Comparison of ENCODE assay signal across 1 cellular context in the genomic region with DNA sequence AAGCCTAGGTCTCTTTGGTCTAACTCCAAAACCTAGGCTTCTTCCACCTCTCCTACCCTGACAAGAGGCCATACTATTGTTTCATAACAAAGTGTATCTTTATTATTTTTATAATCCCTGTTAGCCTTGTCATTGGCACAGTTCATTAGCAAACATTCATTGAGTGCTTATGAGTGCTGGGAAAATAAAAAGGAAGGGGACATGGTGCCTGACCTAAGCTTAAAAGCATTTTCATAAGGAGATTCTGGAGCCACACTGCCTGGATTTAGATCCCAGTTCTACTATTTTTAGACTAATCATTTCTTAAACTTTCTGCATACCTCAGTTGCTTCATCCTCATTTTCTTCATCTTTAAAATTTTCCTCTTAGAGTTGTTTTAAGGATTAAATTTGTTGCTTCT.
TF ChIP-seq lines count a peak whose summit lies in the region.

No MANE protein-coding gene starts in this region.

TF ChIP-seq in GM23338, 12 proteins besides CTCF, POLR2A, EP300 and RAD21 (continued from another document):
- TF ChIP-seq, protein P1, sequence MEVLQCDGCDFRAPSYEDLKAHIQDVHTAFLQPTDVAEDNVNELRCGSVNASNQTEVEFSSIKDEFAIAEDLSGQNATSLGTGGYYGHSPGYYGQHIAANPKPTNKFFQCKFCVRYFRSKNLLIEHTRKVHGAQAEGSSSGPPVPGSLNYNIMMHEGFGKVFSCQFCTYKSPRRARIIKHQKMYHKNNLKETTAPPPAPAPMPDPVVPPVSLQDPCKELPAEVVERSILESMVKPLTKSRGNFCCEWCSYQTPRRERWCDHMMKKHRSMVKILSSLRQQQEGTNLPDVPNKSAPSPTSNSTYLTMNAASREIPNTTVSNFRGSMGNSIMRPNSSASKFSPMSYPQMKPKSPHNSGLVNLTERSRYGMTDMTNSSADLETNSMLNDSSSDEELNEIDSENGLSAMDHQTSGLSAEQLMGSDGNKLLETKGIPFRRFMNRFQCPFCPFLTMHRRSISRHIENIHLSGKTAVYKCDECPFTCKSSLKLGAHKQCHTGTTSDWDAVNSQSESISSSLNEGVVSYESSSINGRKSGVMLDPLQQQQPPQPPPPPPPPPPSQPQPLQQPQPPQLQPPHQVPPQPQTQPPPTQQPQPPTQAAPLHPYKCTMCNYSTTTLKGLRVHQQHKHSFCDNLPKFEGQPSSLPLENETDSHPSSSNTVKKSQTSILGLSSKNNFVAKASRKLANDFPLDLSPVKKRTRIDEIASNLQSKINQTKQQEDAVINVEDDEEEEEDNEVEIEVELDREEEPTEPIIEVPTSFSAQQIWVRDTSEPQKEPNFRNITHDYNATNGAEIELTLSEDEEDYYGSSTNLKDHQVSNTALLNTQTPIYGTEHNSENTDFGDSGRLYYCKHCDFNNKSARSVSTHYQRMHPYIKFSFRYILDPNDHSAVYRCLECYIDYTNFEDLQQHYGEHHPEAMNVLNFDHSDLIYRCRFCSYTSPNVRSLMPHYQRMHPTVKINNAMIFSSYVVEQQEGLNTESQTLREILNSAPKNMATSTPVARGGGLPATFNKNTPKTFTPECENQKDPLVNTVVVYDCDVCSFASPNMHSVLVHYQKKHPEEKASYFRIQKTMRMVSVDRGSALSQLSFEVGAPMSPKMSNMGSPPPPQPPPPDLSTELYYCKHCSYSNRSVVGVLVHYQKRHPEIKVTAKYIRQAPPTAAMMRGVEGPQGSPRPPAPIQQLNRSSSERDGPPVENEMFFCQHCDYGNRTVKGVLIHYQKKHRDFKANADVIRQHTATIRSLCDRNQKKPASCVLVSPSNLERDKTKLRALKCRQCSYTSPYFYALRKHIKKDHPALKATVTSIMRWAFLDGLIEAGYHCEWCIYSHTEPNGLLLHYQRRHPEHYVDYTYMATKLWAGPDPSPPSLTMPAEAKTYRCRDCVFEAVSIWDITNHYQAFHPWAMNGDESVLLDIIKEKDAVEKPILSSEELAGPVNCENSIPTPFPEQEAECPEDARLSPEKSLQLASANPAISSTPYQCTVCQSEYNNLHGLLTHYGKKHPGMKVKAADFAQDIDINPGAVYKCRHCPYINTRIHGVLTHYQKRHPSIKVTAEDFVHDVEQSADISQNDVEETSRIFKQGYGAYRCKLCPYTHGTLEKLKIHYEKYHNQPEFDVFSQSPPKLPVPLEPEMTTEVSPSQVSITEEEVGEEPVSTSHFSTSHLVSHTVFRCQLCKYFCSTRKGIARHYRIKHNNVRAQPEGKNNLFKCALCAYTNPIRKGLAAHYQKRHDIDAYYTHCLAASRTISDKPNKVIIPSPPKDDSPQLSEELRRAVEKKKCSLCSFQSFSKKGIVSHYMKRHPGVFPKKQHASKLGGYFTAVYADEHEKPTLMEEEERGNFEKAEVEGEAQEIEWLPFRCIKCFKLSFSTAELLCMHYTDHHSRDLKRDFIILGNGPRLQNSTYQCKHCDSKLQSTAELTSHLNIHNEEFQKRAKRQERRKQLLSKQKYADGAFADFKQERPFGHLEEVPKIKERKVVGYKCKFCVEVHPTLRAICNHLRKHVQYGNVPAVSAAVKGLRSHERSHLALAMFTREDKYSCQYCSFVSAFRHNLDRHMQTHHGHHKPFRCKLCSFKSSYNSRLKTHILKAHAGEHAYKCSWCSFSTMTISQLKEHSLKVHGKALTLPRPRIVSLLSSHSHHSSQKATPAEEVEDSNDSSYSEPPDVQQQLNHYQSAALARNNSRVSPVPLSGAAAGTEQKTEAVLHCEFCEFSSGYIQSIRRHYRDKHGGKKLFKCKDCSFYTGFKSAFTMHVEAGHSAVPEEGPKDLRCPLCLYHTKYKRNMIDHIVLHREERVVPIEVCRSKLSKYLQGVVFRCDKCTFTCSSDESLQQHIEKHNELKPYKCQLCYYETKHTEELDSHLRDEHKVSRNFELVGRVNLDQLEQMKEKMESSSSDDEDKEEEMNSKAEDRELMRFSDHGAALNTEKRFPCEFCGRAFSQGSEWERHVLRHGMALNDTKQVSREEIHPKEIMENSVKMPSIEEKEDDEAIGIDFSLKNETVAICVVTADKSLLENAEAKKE (CRISPR knock-in tag; IDR thresholded peaks at IDR 0.05): no peak
- TF ChIP-seq NANOG (IDR thresholded peaks at IDR 0.05; ENCODE audit: borderline replicate concordance): no peak
- no peak for TF ChIP-seq POLR2AphosphoS5 (IDR thresholded peaks at IDR 0.05; ENCODE audit: low read depth)
- TF ChIP-seq EZH2 (IDR thresholded peaks at IDR 0.05; ENCODE audit: low read depth, unreplicated experiment): no peak
- TF ChIP-seq JUNB (IDR thresholded peaks at IDR 0.05; ENCODE audit: unreplicated experiment): no peak
- no peak for TF ChIP-seq STAT1 (IDR thresholded peaks at IDR 0.05; ENCODE audit: unreplicated experiment)
- TF ChIP-seq, protein P2, sequence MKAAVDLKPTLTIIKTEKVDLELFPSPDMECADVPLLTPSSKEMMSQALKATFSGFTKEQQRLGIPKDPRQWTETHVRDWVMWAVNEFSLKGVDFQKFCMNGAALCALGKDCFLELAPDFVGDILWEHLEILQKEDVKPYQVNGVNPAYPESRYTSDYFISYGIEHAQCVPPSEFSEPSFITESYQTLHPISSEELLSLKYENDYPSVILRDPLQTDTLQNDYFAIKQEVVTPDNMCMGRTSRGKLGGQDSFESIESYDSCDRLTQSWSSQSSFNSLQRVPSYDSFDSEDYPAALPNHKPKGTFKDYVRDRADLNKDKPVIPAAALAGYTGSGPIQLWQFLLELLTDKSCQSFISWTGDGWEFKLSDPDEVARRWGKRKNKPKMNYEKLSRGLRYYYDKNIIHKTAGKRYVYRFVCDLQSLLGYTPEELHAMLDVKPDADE (IDR thresholded peaks at IDR 0.05): no peak
- TF ChIP-seq ZNF114 (CRISPR knock-in tag; IDR thresholded peaks at IDR 0.05): no peak
- no peak for TF ChIP-seq ZNF331 (CRISPR knock-in tag; IDR thresholded peaks at IDR 0.05; ENCODE audit: low read depth)
- TF ChIP-seq, protein P3, sequence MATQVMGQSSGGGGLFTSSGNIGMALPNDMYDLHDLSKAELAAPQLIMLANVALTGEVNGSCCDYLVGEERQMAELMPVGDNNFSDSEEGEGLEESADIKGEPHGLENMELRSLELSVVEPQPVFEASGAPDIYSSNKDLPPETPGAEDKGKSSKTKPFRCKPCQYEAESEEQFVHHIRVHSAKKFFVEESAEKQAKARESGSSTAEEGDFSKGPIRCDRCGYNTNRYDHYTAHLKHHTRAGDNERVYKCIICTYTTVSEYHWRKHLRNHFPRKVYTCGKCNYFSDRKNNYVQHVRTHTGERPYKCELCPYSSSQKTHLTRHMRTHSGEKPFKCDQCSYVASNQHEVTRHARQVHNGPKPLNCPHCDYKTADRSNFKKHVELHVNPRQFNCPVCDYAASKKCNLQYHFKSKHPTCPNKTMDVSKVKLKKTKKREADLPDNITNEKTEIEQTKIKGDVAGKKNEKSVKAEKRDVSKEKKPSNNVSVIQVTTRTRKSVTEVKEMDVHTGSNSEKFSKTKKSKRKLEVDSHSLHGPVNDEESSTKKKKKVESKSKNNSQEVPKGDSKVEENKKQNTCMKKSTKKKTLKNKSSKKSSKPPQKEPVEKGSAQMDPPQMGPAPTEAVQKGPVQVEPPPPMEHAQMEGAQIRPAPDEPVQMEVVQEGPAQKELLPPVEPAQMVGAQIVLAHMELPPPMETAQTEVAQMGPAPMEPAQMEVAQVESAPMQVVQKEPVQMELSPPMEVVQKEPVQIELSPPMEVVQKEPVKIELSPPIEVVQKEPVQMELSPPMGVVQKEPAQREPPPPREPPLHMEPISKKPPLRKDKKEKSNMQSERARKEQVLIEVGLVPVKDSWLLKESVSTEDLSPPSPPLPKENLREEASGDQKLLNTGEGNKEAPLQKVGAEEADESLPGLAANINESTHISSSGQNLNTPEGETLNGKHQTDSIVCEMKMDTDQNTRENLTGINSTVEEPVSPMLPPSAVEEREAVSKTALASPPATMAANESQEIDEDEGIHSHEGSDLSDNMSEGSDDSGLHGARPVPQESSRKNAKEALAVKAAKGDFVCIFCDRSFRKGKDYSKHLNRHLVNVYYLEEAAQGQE (IDR thresholded peaks at IDR 0.05; ENCODE audit: unreplicated experiment): no peak
- TF ChIP-seq CREB1 (CRISPR knock-in tag; IDR thresholded peaks at IDR 0.05; ENCODE audit: low read depth): no peak
TF ChIP-seq in GM23338: peak in this region for 0.
